ENCODE assay signal across 17 cellular contexts in genomic region chr3:136595862-136596697, GRCh38.
DNase-seq lines count a peak whose midpoint lies in the region; ATAC-seq, FAIRE-seq and TF ChIP-seq lines count a peak whose summit lies in the region.
"Had no signal": no experiment of that assay in that cellular context is flagged by ENCODE, and none has a peak within 500 bp of the region (broad histone marks: within the 10 kb centered on the region; RNA-seq: fewer than 3 reads in every experiment).

No MANE protein-coding gene starts in this region.

- no peak overlapping the region for H2BK120ac ChIP-seq in mesendoderm (ENCODE audit: low read depth, low read length)

- no peak overlapping the region for H3K4ac ChIP-seq in mesendoderm (ENCODE audit: low read depth, low read length)

- peak overlapping the region in 3 of 11 experiments; percentile 13 to 45 (median 27); a peak in 2 of 22 replicates for H3K9ac ChIP-seq in BLaER1 treated with 17β-estradiol and CSF1 and Interleukin-3, amounts not matched to agents 10 nM and 100 nM
- H3K9ac ChIP-seq in mesendoderm (ENCODE audit: low read length) (no peak overlapping the region), neural progenitor cell (no peak overlapping the region), GM23248 (no peak overlapping the region)

- no peak overlapping the region for H4K8ac ChIP-seq in mesendoderm (ENCODE audit: low read depth, low read length)

- no peaks in the 10 kb centered on the region for H3K9me2 ChIP-seq in GM23248 (ENCODE audit: insufficient read depth)

- H3K27ac ChIP-seq in BLaER1 treated with 17β-estradiol and CSF1 and Interleukin-3, amounts not matched to agents 10 nM and 100 nM, result peak overlapping the region in 9 of 11 experiments; percentile 37 to 73 (median 59); a peak in 18 of 22 replicates
- no peak overlapping the region for H3K27ac ChIP-seq in mesendoderm (ENCODE audit: low read depth, low read length)
- H3K27ac ChIP-seq in neural progenitor cell, result no peak overlapping the region
- no peak overlapping the region for H3K27ac ChIP-seq in GM23248
- H3K27ac ChIP-seq: epithelial cell of prostate, hepatocyte, thyroid gland, WERI-Rb-1 had no signal

- ATAC-seq in GM21786 (IDR thresholded peaks at IDR 0.05; ENCODE audit: unreplicated experiment), result no peak

- H3K4me1 Mint-ChIP-seq in endothelial cell (ENCODE audit: unreplicated experiment), result peaks cover 9% of the 10 kb centered on the region
- H3K4me1 Mint-ChIP-seq in neural progenitor cell, result no peaks in the 10 kb centered on the region

- H3K27me3 ChIP-seq in BLaER1 treated with 17β-estradiol and CSF1 and Interleukin-3, amounts not matched to agents 10 nM and 100 nM, result no peaks in the 10 kb centered on the region
- no peaks in the 10 kb centered on the region for H3K27me3 ChIP-seq in mesendoderm (ENCODE audit: insufficient read depth, low read length, poor library complexity)
- no peaks in the 10 kb centered on the region for H3K27me3 ChIP-seq in neural progenitor cell
- H3K27me3 ChIP-seq in GM23248 (replicated peaks; ENCODE audit: insufficient read depth), result no peaks in the 10 kb centered on the region
- H3K27me3 ChIP-seq: hepatocyte, thyroid gland had no signal

- H3K9me3 ChIP-seq in BLaER1 treated with 17β-estradiol and CSF1 and Interleukin-3, amounts not matched to agents 10 nM and 100 nM (replicated peaks in 1 of 11), result no peaks in the 10 kb centered on the region; a peak in 1 of 22 replicates
- H3K9me3 ChIP-seq in neural progenitor cell (ENCODE audit: low read depth) (no peaks in the 10 kb centered on the region), GM23248 (ENCODE audit: low read depth) (no peaks in the 10 kb centered on the region)
- H3K9me3 ChIP-seq: thyroid gland had no signal

- H3K27ac Mint-ChIP-seq in endothelial cell (ENCODE audit: unreplicated experiment) (peak overlapping the region; percentile 14), neural progenitor cell (no peak overlapping the region)

- no peaks in the 10 kb centered on the region for H3K9me3 Mint-ChIP-seq in endothelial cell (ENCODE audit: unreplicated experiment)
- no peaks in the 10 kb centered on the region for H3K9me3 Mint-ChIP-seq in neural progenitor cell

- peak; percentile 20 for DNase-seq in OCI-M1 (lab: John Stamatoyannopoulos, UW)
- no peak for DNase-seq in endothelial cell (ENCODE audit: low spot score)
- no peak for DNase-seq in mesendoderm
- no peak for DNase-seq in neural progenitor cell (ENCODE audit: low spot score)
- DNase-seq in GM23248, result no peak
- DNase-seq: activated gamma-delta T cell treated with Interleukin-2 at 50 U/mL for 16 hours, NCI-H524, Right ventricle myocardium superior, thyroid gland, WERI-Rb-1 had no signal

- no peak overlapping the region for H3K4me3 ChIP-seq in BLaER1 treated with 17β-estradiol and CSF1 and Interleukin-3, amounts not matched to agents 10 nM and 100 nM
- H3K4me3 ChIP-seq in mesendoderm (ENCODE audit: low read length) (no peak overlapping the region), neural progenitor cell (no peak overlapping the region), GM23248 (no peak overlapping the region)
- H3K4me3 ChIP-seq: hepatocyte, lung, thyroid gland had no signal

- H3K4me3 Mint-ChIP-seq in endothelial cell (ENCODE audit: unreplicated experiment), result no peak overlapping the region
- no peak overlapping the region for H3K4me3 Mint-ChIP-seq in neural progenitor cell

- H3K23ac ChIP-seq in mesendoderm (ENCODE audit: low read length), result no peak overlapping the region

- H2BK5ac ChIP-seq in mesendoderm (ENCODE audit: low read length), result no peak overlapping the region

- H3K27me3 Mint-ChIP-seq in endothelial cell (ENCODE audit: unreplicated experiment), result no peaks in the 10 kb centered on the region
- H3K27me3 Mint-ChIP-seq in neural progenitor cell (ENCODE audit: insufficient read depth, low read depth), result no peaks in the 10 kb centered on the region

- peaks cover 30 to 60% (median 48%) of the 10 kb centered on the region in 11 experiments; a peak in 21 of 22 replicates for H3K36me3 ChIP-seq in BLaER1 treated with 17β-estradiol and CSF1 and Interleukin-3, amounts not matched to agents 10 nM and 100 nM
- H3K36me3 ChIP-seq in mesendoderm (ENCODE audit: control insufficient read depth, insufficient read depth, low read length) (no peaks in the 10 kb centered on the region), neural progenitor cell (no peaks in the 10 kb centered on the region), GM23248 (ENCODE audit: low read depth) (no peaks in the 10 kb centered on the region)
- H3K36me3 ChIP-seq: thyroid gland, WERI-Rb-1 had no signal

- peak overlapping the region; percentile 45 to 69 (median 58); a peak in 21 of 22 replicates for H3K4me2 ChIP-seq in BLaER1 treated with 17β-estradiol and CSF1 and Interleukin-3, amounts not matched to agents 10 nM and 100 nM
- H3K4me2 ChIP-seq in mesendoderm (ENCODE audit: low read length), result no peak overlapping the region
- no peak overlapping the region for H3K4me2 ChIP-seq in neural progenitor cell
- H3K4me2 ChIP-seq in GM23248 (ENCODE audit: unreplicated experiment), result no peak overlapping the region
- H3K4me2 ChIP-seq: hepatocyte had no signal

- no peak overlapping the region for H3K18ac ChIP-seq in mesendoderm (ENCODE audit: low read length)

- no peak overlapping the region for H2BK15ac ChIP-seq in mesendoderm (replicated peaks; ENCODE audit: low read depth)

- H3K36me3 Mint-ChIP-seq in endothelial cell (ENCODE audit: low read depth, unreplicated experiment), result no peaks in the 10 kb centered on the region
- H3K36me3 Mint-ChIP-seq in neural progenitor cell, result peaks cover 7% of the 10 kb centered on the region

- H3K79me1 ChIP-seq in mesendoderm (ENCODE audit: low read length), result peaks cover 3% of the 10 kb centered on the region

- H2AK5ac ChIP-seq in mesendoderm (ENCODE audit: low read length), result no peak overlapping the region

- peaks cover 18 to 25% (median 22%) of the 10 kb centered on the region in 10 experiments for H3K4me1 ChIP-seq in BLaER1 treated with 17β-estradiol and CSF1 and Interleukin-3, amounts not matched to agents 10 nM and 100 nM
- H3K4me1 ChIP-seq in mesendoderm (ENCODE audit: control insufficient read depth, low read depth, low read length) (no peaks in the 10 kb centered on the region), neural progenitor cell (no peaks in the 10 kb centered on the region), GM23248 (ENCODE audit: insufficient read depth) (peaks cover 5% of the 10 kb centered on the region)
- H3K4me1 ChIP-seq: thyroid gland had no signal

- H4K20me1 ChIP-seq in BLaER1 treated with 17β-estradiol and CSF1 and Interleukin-3, amounts not matched to agents 10 nM and 100 nM, result peaks cover 0 to 9% (median 0%) of the 10 kb centered on the region in 11 experiments; a peak in 4 of 22 replicates
- H4K20me1 ChIP-seq in neural progenitor cell (ENCODE audit: low read depth) (no peaks in the 10 kb centered on the region), GM23248 (ENCODE audit: insufficient read depth) (no peaks in the 10 kb centered on the region)

- peak; percentile 6 for FAIRE-seq in G401.6 (lab: Jason Lieb, UNC)
- FAIRE-seq: D721Med had no signal

- H3F3A ChIP-seq in neural progenitor cell (ENCODE audit: low read depth), result no peaks in the 10 kb centered on the region
- H3F3A ChIP-seq in GM23248 (ENCODE audit: insufficient read depth), result no peaks in the 10 kb centered on the region

- H4K5ac ChIP-seq in mesendoderm (ENCODE audit: low read length), result no peak overlapping the region

- in situ Hi-C loops in GM23248 (cut with MboI), result no loop called here

- no peak overlapping the region for H3K56ac ChIP-seq in mesendoderm (ENCODE audit: low read length)

- no CpG with 5 or more reads among the region's 5 CpGs for WGBS in mesendoderm (ENCODE audit: extremely low coverage, insufficient coverage, low lambda C conversion rate)
- WGBS in GM23248 (ENCODE audit: low coverage in 1 of 2, low lambda C conversion rate in 2 of 2, missing lambda C conversion rate in 2 of 2), 2 experiments, result 52 to 54% methylated on average over 5 of the region's 5 CpGs

- H2AFZ ChIP-seq in neural progenitor cell (replicated peaks) (no peak overlapping the region), GM23248 (no peak overlapping the region)
- H2AFZ ChIP-seq: hepatocyte had no signal

- TF ChIP-seq CTCF in endothelial cell (IDR thresholded peaks at IDR 0.05; ENCODE audit: unreplicated experiment) (no peak), neural progenitor cell (IDR thresholded peaks at IDR 0.05) (no peak)

- no peaks in the 10 kb centered on the region for H3K79me2 ChIP-seq in mesendoderm (ENCODE audit: control insufficient read depth, insufficient read depth, low read length)
- H3K79me2 ChIP-seq in neural progenitor cell (ENCODE audit: low read depth), result no peaks in the 10 kb centered on the region
- H3K79me2 ChIP-seq in GM23248 (ENCODE audit: insufficient read depth), result peaks cover 91% of the 10 kb centered on the region

Comparison
In these comparisons a context has a peak if more than half of its experiments do, and no peak if none do; other contexts are left out.
1. H3K27ac ChIP-seq: peak in BLaER1 treated with 17β-estradiol and CSF1 and Interleukin-3, amounts not matched to agents 10 nM and 100 nM (9 of 11); none in mesendoderm (single experiment), neural progenitor cell (single experiment) and GM23248 (single experiment).
2. H3K4me2 ChIP-seq: peak in BLaER1 treated with 17β-estradiol and CSF1 and Interleukin-3, amounts not matched to agents 10 nM and 100 nM (11 of 11); none in mesendoderm (single experiment), neural progenitor cell (single experiment) and GM23248 (single experiment).